12 cellular contexts compared by ENCODE assay signal in the genomic region with DNA sequence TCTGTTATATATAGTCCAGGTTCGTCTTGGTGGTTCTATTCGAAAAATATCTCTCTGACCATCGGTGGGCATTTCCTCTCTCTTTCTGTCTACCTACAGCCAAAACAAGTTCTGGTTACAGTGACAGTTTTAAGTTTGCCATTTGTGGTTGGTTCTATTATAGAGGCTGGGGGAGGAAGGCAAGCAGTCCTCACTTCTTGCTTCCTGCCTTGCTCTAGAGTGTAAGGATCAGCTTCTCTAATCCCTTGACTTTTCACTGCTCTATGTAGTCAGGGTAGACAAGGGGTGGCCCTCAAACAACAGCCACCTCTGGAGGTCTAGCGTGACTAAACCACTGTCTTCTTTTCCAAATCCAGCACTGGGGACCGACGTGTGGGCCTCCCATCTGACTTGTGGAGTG. TPM values are rescaled to one million over a fixed set of nuclear protein-coding genes. Genes with fewer than 3 reads are reported as not detected.
DNase-seq lines count a peak whose midpoint lies in the region; ATAC-seq, FAIRE-seq and TF ChIP-seq lines count a peak whose summit lies in the region.
"Had no signal": no experiment of that assay in that cellular context is flagged by ENCODE, and none has a peak within 500 bp of the region (broad histone marks: within the 10 kb centered on the region; RNA-seq: fewer than 3 reads in every experiment).

No MANE protein-coding gene starts in this region.

- H3K36me3 ChIP-seq in K562 (ENCODE audit: control insufficient read depth, insufficient read depth, low read length) (peaks cover 79% of the 10 kb centered on the region), right atrium auricular region (no peaks in the 10 kb centered on the region), H7 (replicated peaks; ENCODE audit: control insufficient read depth, insufficient read depth, low read length) (peaks cover 1% of the 10 kb centered on the region)
- H3K36me3 ChIP-seq: pancreas had no signal

- TF ChIP-seq POLR2A in GM12891 (IDR thresholded peaks at IDR 0.05; ENCODE audit: low read depth, low read length) = no peak
- peak; percentile 52 for TF ChIP-seq POLR2A in K562 (conservative IDR thresholded peaks at IDR 0.05)

- no peak overlapping the region; the same call in 1 of the 2 replicates for H3K4me3 ChIP-seq in K562
- H3K4me3 ChIP-seq in right atrium auricular region = no peak overlapping the region
- H3K4me3 ChIP-seq in H7 (ENCODE audit: insufficient read depth, low read depth, low read length) = no peak overlapping the region
- H3K4me3 ChIP-seq: pancreas had no signal

- intact Hi-C loops in K562 (cut with micrococcal nuclease) = loop anchor here (1.0 kb wide), 2 partner anchors 7 to 9 kb away; no protein-coding TSS in a partner anchor

- H4K20me1 ChIP-seq in K562 (replicated peaks; ENCODE audit: control insufficient read depth, insufficient read depth, low read length) = peaks cover 33% of the 10 kb centered on the region

- H3K9me3 ChIP-seq in K562 (replicated peaks; ENCODE audit: control insufficient read depth, insufficient read depth, low read depth, low read length) (no peaks in the 10 kb centered on the region), right atrium auricular region (no peaks in the 10 kb centered on the region)
- H3K9me3 ChIP-seq: pancreas had no signal

- peak overlapping the region; percentile 22 to 55; a peak in 3 of 4 replicates for H3K9ac ChIP-seq in K562 (ENCODE audit: insufficient read depth in 1 of 2, low read depth in 2 of 2, low read length in 2 of 2)

- H3K79me2 ChIP-seq in K562 (ENCODE audit: control insufficient read depth, insufficient read depth, low read length) = peaks cover 100% of the 10 kb centered on the region

- peak overlapping the region; percentile 76 for H3K27ac ChIP-seq in K562 (ENCODE audit: extremely low read depth, low read depth, low read length)
- no peak overlapping the region for H3K27ac ChIP-seq in right atrium auricular region
- H3K27ac ChIP-seq: pancreas had no signal

- ATAC-seq in GM21390 (IDR thresholded peaks at IDR 0.05; ENCODE audit: unreplicated experiment) (peak; percentile 50), HG03460 (IDR thresholded peaks at IDR 0.05; ENCODE audit: unreplicated experiment) (peak; percentile 86), K562 (peak; percentile 87)
- ATAC-seq: left cardiac atrium, pancreas had no signal

- in situ Hi-C loops in K562 (cut with MboI) = no loop called here

- H3K4me2 ChIP-seq in K562 (ENCODE audit: insufficient read depth, low read length) = peak overlapping the region; percentile 59

- H3K9me1 ChIP-seq in K562 (ENCODE audit: control insufficient read depth, insufficient read depth, low read length) = no peaks in the 10 kb centered on the region

- peak; percentile 92 for FAIRE-seq in GM12891 (lab: Jason Lieb, UNC)
- peak; percentile 94 for FAIRE-seq in K562 (lab: Jason Lieb, UNC)
- FAIRE-seq: astrocyte had no signal

- no peak for DNase-seq in GM12891 (ENCODE audit: insufficient read length, low spot score)
- DNase-seq in K562 (ENCODE audit: extremely low read depth in 1 of 4, low spot score in 3 of 4) = peak in 2 of 4 experiments; percentile 82 to 88
- no peak for DNase-seq in NCI-H1092 (lab: John Stamatoyannopoulos, UW)
- DNase-seq in DMS153 treated with DMSO at 0.1 percent for 48 hours (lab: John Stamatoyannopoulos, UW; ENCODE audit: unreplicated experiment) = no peak
- no peak for DNase-seq in right atrium auricular region (ENCODE audit: low spot score)
- DNase-seq in H7 = no peak
- DNase-seq: left cardiac atrium, NCI-H146, pancreas had no signal

- H2AFZ ChIP-seq in K562 (ENCODE audit: low read depth, low read length) = 0 out of 2 replicates have a peak overlapping the region, but pooled peaks have one; percentile 3

- H3K27me3 ChIP-seq in K562 (ENCODE audit: control insufficient read depth in 2 of 2, insufficient read depth in 2 of 2, low read length in 2 of 2) = no peaks in the 10 kb centered on the region
- H3K27me3 ChIP-seq in right atrium auricular region = no peaks in the 10 kb centered on the region
- H3K27me3 ChIP-seq in H7 (ENCODE audit: control insufficient read depth, insufficient read depth, low read length) = no peaks in the 10 kb centered on the region
- H3K27me3 ChIP-seq: pancreas had no signal

- 0% methylated on average over 6 of the region's 6 CpGs for WGBS in K562 (ENCODE audit: insufficient coverage, low coverage, missing lambda C conversion rate)

- peak; percentile 25 to 52; a peak in 3 of 4 replicates for TF ChIP-seq RAD21 in K562 (CRISPR knock-in tag; conservative IDR thresholded peaks at IDR 0.05 in 1 of 2, IDR thresholded peaks at IDR 0.05 in 1 of 2)

- POLR2A ChIA-PET in K562 (lab: Yijun Ruan, JAX) = interaction anchor here (0.5 to 2.5 kb wide), 8 partner anchors 8 to 135 kb away, joined by 3 to 16 read pairs (median 6); partner anchors contain the start of gene E2F3

- H3K4me1 ChIP-seq in K562 (replicated peaks in 1 of 2; ENCODE audit: control insufficient read depth in 2 of 2, insufficient read depth in 2 of 2, low read length in 2 of 2) = peaks cover 26 to 64% of the 10 kb centered on the region in 2 experiments
- H3K4me1 ChIP-seq in right atrium auricular region = no peaks in the 10 kb centered on the region
- H3K4me1 ChIP-seq: pancreas had no signal

- BruUV-seq in K562 (replicated peaks; lab: Mats Ljungman, UMichigan) = no TSS peak

- peak; percentile 65; the same call in 1 of the 2 replicates for TF ChIP-seq EP300 in K562 (IDR thresholded peaks at IDR 0.05; ENCODE audit: low read length)

- TF ChIP-seq CTCF in K562 (IDR thresholded peaks at IDR 0.05 in 2 of 3, conservative IDR thresholded peaks at IDR 0.05 in 1 of 3; ENCODE audit: insufficient read depth in 2 of 3, low read depth in 1 of 3, low read length in 3 of 3) (peak in 2 of 3 experiments; percentile 14 to 24; a peak in 2 of 6 replicates), right atrium auricular region (IDR thresholded peaks at IDR 0.05) (no peak)

- CTCF ChIA-PET in K562 (lab: Yijun Ruan, JAX; ENCODE audit: low intra/inter-chr PET ratio) = interaction anchor here (1.2 kb wide), 1 partner anchor 13 kb away, joined by 3 read pairs; no protein-coding TSS in a partner anchor

TF ChIP-seq in GM12891, 5 proteins besides CTCF, POLR2A, EP300 and RAD21:
- no peak for TF ChIP-seq POLR2AphosphoS5 (IDR thresholded peaks at IDR 0.05; ENCODE audit: low read depth, low read length)
- no peak for TF ChIP-seq TAF1 (IDR thresholded peaks at IDR 0.05; ENCODE audit: low read depth, low read length)
- no peak for TF ChIP-seq POU2F2 (IDR thresholded peaks at IDR 0.05; ENCODE audit: low read depth, low read length)
- TF ChIP-seq SPI1 (IDR thresholded peaks at IDR 0.05; ENCODE audit: low read depth, low read length) = no peak
- no peak for TF ChIP-seq PAX5 (IDR thresholded peaks at IDR 0.05; ENCODE audit: insufficient read depth, low read length, severe bottlenecking)

TF ChIP-seq in K562, 482 proteins besides CTCF, POLR2A, EP300 and RAD21 (continues in another document):
- TF ChIP-seq POLR2H (tag; IDR thresholded peaks at IDR 0.05; ENCODE audit: low read depth) = no peak
- TF ChIP-seq, protein P1, sequence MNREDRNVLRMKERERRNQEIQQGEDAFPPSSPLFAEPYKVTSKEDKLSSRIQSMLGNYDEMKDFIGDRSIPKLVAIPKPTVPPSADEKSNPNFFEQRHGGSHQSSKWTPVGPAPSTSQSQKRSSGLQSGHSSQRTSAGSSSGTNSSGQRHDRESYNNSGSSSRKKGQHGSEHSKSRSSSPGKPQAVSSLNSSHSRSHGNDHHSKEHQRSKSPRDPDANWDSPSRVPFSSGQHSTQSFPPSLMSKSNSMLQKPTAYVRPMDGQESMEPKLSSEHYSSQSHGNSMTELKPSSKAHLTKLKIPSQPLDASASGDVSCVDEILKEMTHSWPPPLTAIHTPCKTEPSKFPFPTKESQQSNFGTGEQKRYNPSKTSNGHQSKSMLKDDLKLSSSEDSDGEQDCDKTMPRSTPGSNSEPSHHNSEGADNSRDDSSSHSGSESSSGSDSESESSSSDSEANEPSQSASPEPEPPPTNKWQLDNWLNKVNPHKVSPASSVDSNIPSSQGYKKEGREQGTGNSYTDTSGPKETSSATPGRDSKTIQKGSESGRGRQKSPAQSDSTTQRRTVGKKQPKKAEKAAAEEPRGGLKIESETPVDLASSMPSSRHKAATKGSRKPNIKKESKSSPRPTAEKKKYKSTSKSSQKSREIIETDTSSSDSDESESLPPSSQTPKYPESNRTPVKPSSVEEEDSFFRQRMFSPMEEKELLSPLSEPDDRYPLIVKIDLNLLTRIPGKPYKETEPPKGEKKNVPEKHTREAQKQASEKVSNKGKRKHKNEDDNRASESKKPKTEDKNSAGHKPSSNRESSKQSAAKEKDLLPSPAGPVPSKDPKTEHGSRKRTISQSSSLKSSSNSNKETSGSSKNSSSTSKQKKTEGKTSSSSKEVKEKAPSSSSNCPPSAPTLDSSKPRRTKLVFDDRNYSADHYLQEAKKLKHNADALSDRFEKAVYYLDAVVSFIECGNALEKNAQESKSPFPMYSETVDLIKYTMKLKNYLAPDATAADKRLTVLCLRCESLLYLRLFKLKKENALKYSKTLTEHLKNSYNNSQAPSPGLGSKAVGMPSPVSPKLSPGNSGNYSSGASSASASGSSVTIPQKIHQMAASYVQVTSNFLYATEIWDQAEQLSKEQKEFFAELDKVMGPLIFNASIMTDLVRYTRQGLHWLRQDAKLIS (CRISPR knock-in tag; IDR thresholded peaks at IDR 0.05) = no peak

RNA-seq across cellular contexts. Expression of gene E2F3, which starts 16.1 kb away (rescaled TPM):
- polyA plus RNA-seq in GM12891 (2012; ENCODE audit: low read depth, missing spikeins) = 3.8 TPM
- total RNA-seq in K562 (2011; cell fraction: chromatin; rRNA removed; ENCODE audit: low replicate concordance) = 24.9 and 55.4 TPM in 2 replicates
- total RNA-seq in K562 (2011; cell fraction: nucleolus; rRNA removed) = 17.5 and 22.4 TPM in 2 replicates
- total RNA-seq in K562 (2011; cell fraction: nucleoplasm; rRNA removed) = 30.3 and 42.3 TPM in 2 replicates
- total RNA-seq in K562 (2014; rRNA removed) (11.1 and 13.2 TPM in 2 replicates), K562 (2014; rRNA removed; fragmentation: Illumina TruSeq; extraction: Trizol) (29.6 and 33.6 TPM in 2 replicates), K562 (2015; rRNA removed; fragmentation: Illumina TruSeq; extraction: Trizol) (25.9 and 26.5 TPM in 2 replicates), K562 (2021) (41.3 and 44.7 TPM in 2 replicates), right atrium auricular region (1 to 10 TPM; 6.0 to 6.4 TPM)
- polyA plus RNA-seq in K562 (2011; rRNA removed) (26.3 and 31.6 TPM in 2 replicates), K562 (2014; fragmentation: Illumina TruSeq; extraction: Trizol) (41.2 and 41.6 TPM in 2 replicates), K562 (2014; fragmentation: Nextera tagmentation; extraction: Ambion mirVana) (10 to 100 TPM; 11.8 to 14.8 TPM), K562 (2014; rRNA removed) (23.8 and 27.2 TPM in 2 replicates)
- polyA plus RNA-seq in K562 (2011; cell fraction: cytosol; rRNA removed) = 8.7 and 15.4 TPM in 2 replicates
- polyA plus RNA-seq in K562 (2011; cell fraction: nucleus; rRNA removed) = 40.0 and 46.3 TPM in 2 replicates
- 24.2 and 27.2 TPM in 2 replicates for polyA plus RNA-seq in K562 (2012)
- 26.4 and 27.4 TPM in 2 replicates for polyA minus RNA-seq in K562 (2011; rRNA and poly(A)+ RNA removed)
- polyA minus RNA-seq in K562 (2011; cell fraction: cytosol; rRNA and poly(A)+ RNA removed) = 15.8 and 21.2 TPM in 2 replicates
- polyA minus RNA-seq in K562 (2011; cell fraction: nucleus; rRNA and poly(A)+ RNA removed) = 12.7 and 14.9 TPM in 2 replicates
- 12.5 and 16.7 TPM in 2 replicates for total RNA-seq in H7 (2014; rRNA removed; shearing (Covaris generic))

Comparison
In these comparisons a context has a peak if more than half of its experiments do, and no peak if none do; other contexts are left out.
1. CTCF ChIP-seq: peak in K562 (2 of 3); none in right atrium auricular region (0 of 2).
2. Peak in every context shown above with its lines, with median percentiles within 50 percentile points of each other: ATAC-seq.